In genomic region chr18:28065031-28065792, GRCh38 we compare ENCODE assay signal across 15 cellular contexts.
DNase-seq lines count a peak whose midpoint lies in the region; ATAC-seq, FAIRE-seq and TF ChIP-seq lines count a peak whose summit lies in the region.
"Had no signal": no experiment of that assay in that cellular context is flagged by ENCODE, and none has a peak within 500 bp of the region (broad histone marks: within the 10 kb centered on the region; RNA-seq: fewer than 3 reads in every experiment).

No MANE protein-coding gene starts in this region.

- CTCF ChIA-PET in activated CD8-positive, alpha-beta memory T cell treated with anti-CD3 and anti-CD28 coated beads, Interleukin-2, amount 10 ng/mL, durations not matched to agents 7 days and 5 days (lab: Charles Lee): no interaction called here
- CTCF ChIA-PET in activated naive CD4-positive, alpha-beta T cell treated with anti-CD3 and anti-CD28 coated beads for 36 hours (lab: Charles Lee): no interaction called here

- peaks cover 91% of the 10 kb centered on the region for H3K4me1 Mint-ChIP-seq in HFFc6 (ENCODE audit: low read depth)
- no peaks in the 10 kb centered on the region for H3K4me1 Mint-ChIP-seq in activated CD8-positive, alpha-beta memory T cell treated with anti-CD3 and anti-CD28 coated beads, Interleukin-2, amount 10 ng/mL, durations not matched to agents 7 days and 5 days
- no peaks in the 10 kb centered on the region for H3K4me1 Mint-ChIP-seq in activated naive CD4-positive, alpha-beta T cell treated with anti-CD3 and anti-CD28 coated beads for 36 hours (ENCODE audit: low read depth)
- H3K4me1 Mint-ChIP-seq: naive thymus-derived CD8-positive, alpha-beta T cell had no signal

- intact Hi-C loops in activated naive CD4-positive, alpha-beta T cell treated with anti-CD3 and anti-CD28 coated beads for 36 hours (cut with micrococcal nuclease): no loop called here

- no peak for ATAC-seq in HG02623 (IDR thresholded peaks at IDR 0.05; ENCODE audit: unreplicated experiment)
- ATAC-seq in activated CD8-positive, alpha-beta memory T cell treated with anti-CD3 and anti-CD28 coated beads, Interleukin-2, amount 10 ng/mL, durations not matched to agents 7 days and 5 days: no peak
- ATAC-seq: activated CD8-positive, alpha-beta T cell treated with anti-CD3 and anti-CD28 coated beads, Interleukin-2, amount 10 ng/mL, durations not matched to agents 7 days and 5 days; naive thymus-derived CD8-positive, alpha-beta T cell had no signal

- H3K4me3 ChIP-seq in bronchial epithelial cell (ENCODE audit: low read depth, low read length): no peak overlapping the region
- no peak overlapping the region for H3K4me3 ChIP-seq in kidney epithelial cell (ENCODE audit: low read depth, low read length)
- H3K4me3 ChIP-seq: breast epithelium, transverse colon had no signal

- peaks cover 10% of the 10 kb centered on the region; the same call in 1 of the 2 replicates for H3K9me3 Mint-ChIP-seq in HFFc6
- peaks cover 9% of the 10 kb centered on the region for H3K9me3 Mint-ChIP-seq in activated CD8-positive, alpha-beta memory T cell treated with anti-CD3 and anti-CD28 coated beads, Interleukin-2, amount 10 ng/mL, durations not matched to agents 7 days and 5 days (ENCODE audit: low read depth)
- H3K9me3 Mint-ChIP-seq in activated naive CD4-positive, alpha-beta T cell treated with anti-CD3 and anti-CD28 coated beads for 36 hours: peaks cover 12% of the 10 kb centered on the region

- H3K4me3 Mint-ChIP-seq in HFFc6: peak overlapping the region; percentile 61
- H3K4me3 Mint-ChIP-seq in activated CD8-positive, alpha-beta memory T cell treated with anti-CD3 and anti-CD28 coated beads, Interleukin-2, amount 10 ng/mL, durations not matched to agents 7 days and 5 days: no peak overlapping the region
- no peak overlapping the region for H3K4me3 Mint-ChIP-seq in activated naive CD4-positive, alpha-beta T cell treated with anti-CD3 and anti-CD28 coated beads for 36 hours
- H3K4me3 Mint-ChIP-seq: activated CD8-positive, alpha-beta T cell treated with anti-CD3 and anti-CD28 coated beads, Interleukin-2, amount 10 ng/mL, durations not matched to agents 7 days and 5 days; naive thymus-derived CD8-positive, alpha-beta T cell had no signal

- TF ChIP-seq CTCF in HFFc6 (IDR thresholded peaks at IDR 0.05) (no peak), bronchial epithelial cell (IDR thresholded peaks at IDR 0.05; ENCODE audit: insufficient read depth, low read length, severe bottlenecking) (no peak), kidney epithelial cell (IDR thresholded peaks at IDR 0.05; ENCODE audit: insufficient read depth, low read length, poor library complexity, severe bottlenecking) (no peak)

- H3K36me3 Mint-ChIP-seq in HFFc6 (ENCODE audit: low read depth): peaks cover 41% of the 10 kb centered on the region
- no peaks in the 10 kb centered on the region for H3K36me3 Mint-ChIP-seq in activated CD8-positive, alpha-beta memory T cell treated with anti-CD3 and anti-CD28 coated beads, Interleukin-2, amount 10 ng/mL, durations not matched to agents 7 days and 5 days
- H3K36me3 Mint-ChIP-seq in activated naive CD4-positive, alpha-beta T cell treated with anti-CD3 and anti-CD28 coated beads for 36 hours (ENCODE audit: low read depth): no peaks in the 10 kb centered on the region
- H3K36me3 Mint-ChIP-seq: naive thymus-derived CD8-positive, alpha-beta T cell had no signal

- peak; percentile 76 for FAIRE-seq in bronchial epithelial cell (lab: Jason Lieb, UNC)

- DNase-seq in AG08396 (ENCODE audit: low spot score) (peak; percentile 35), HFFc6 (peak; percentile 93), bronchial epithelial cell (ENCODE audit: low read depth) (peak; percentile 86), kidney epithelial cell (ENCODE audit: low read depth) (peak; percentile 91), NCI-H1694 (lab: John Stamatoyannopoulos, UW) (no peak)
- no peak for DNase-seq in activated CD8-positive, alpha-beta memory T cell treated with anti-CD3 and anti-CD28 coated beads, Interleukin-2, amount 10 ng/mL, durations not matched to agents 7 days and 5 days
- no peak for DNase-seq in activated naive CD4-positive, alpha-beta T cell treated with anti-CD3 and anti-CD28 coated beads for 36 hours
- DNase-seq: activated CD8-positive, alpha-beta T cell treated with anti-CD3 and anti-CD28 coated beads, Interleukin-2, amount 10 ng/mL, durations not matched to agents 7 days and 5 days; Calu3; glutamatergic neuron; naive thymus-derived CD8-positive, alpha-beta T cell; SIG-M5; transverse colon had no signal

- H3K27me3 Mint-ChIP-seq in HFFc6 (ENCODE audit: insufficient read depth): peaks cover 1% of the 10 kb centered on the region; the same call in 1 of the 2 replicates
- H3K27me3 Mint-ChIP-seq in activated CD8-positive, alpha-beta memory T cell treated with anti-CD3 and anti-CD28 coated beads, Interleukin-2, amount 10 ng/mL, durations not matched to agents 7 days and 5 days: no peaks in the 10 kb centered on the region
- no peaks in the 10 kb centered on the region for H3K27me3 Mint-ChIP-seq in activated naive CD4-positive, alpha-beta T cell treated with anti-CD3 and anti-CD28 coated beads for 36 hours (ENCODE audit: low read depth)
- H3K27me3 Mint-ChIP-seq: naive thymus-derived CD8-positive, alpha-beta T cell had no signal

- H3K27ac Mint-ChIP-seq in HFFc6: peak overlapping the region; percentile 93
- no peak overlapping the region for H3K27ac Mint-ChIP-seq in activated CD8-positive, alpha-beta memory T cell treated with anti-CD3 and anti-CD28 coated beads, Interleukin-2, amount 10 ng/mL, durations not matched to agents 7 days and 5 days
- H3K27ac Mint-ChIP-seq in activated naive CD4-positive, alpha-beta T cell treated with anti-CD3 and anti-CD28 coated beads for 36 hours: no peak overlapping the region
- H3K27ac Mint-ChIP-seq: activated CD8-positive, alpha-beta T cell treated with anti-CD3 and anti-CD28 coated beads, Interleukin-2, amount 10 ng/mL, durations not matched to agents 7 days and 5 days; naive thymus-derived CD8-positive, alpha-beta T cell had no signal

- H3K36me3 ChIP-seq in bronchial epithelial cell (ENCODE audit: control insufficient read depth, insufficient read depth, low read length): no peaks in the 10 kb centered on the region
- no peaks in the 10 kb centered on the region for H3K36me3 ChIP-seq in kidney epithelial cell (ENCODE audit: control insufficient read depth, insufficient read depth, low read length)
- H3K36me3 ChIP-seq: breast epithelium, transverse colon had no signal

- no peaks in the 10 kb centered on the region for H3K27me3 ChIP-seq in bronchial epithelial cell (ENCODE audit: control insufficient read depth, insufficient read depth, low read length)
- no peaks in the 10 kb centered on the region for H3K27me3 ChIP-seq in kidney epithelial cell (ENCODE audit: control insufficient read depth, insufficient read depth, low read length)
- H3K27me3 ChIP-seq: breast epithelium, transverse colon had no signal

Comparison
In these comparisons a context has a peak if more than half of its experiments do, and no peak if none do; other contexts are left out.
1. DNase-seq: peak in AG08396 (single experiment), HFFc6 (single experiment), bronchial epithelial cell (single experiment) and kidney epithelial cell (single experiment); none in activated CD8-positive, alpha-beta memory T cell treated with anti-CD3 and anti-CD28 coated beads, Interleukin-2, amount 10 ng/mL, durations not matched to agents 7 days and 5 days (single experiment), activated naive CD4-positive, alpha-beta T cell treated with anti-CD3 and anti-CD28 coated beads for 36 hours (single experiment) and NCI-H1694 (single experiment).